10 cellular contexts compared by ENCODE assay signal in genomic region chr10:129896231-129897150, GRCh38.
"Had no signal": no experiment of that assay in that cellular context is flagged by ENCODE, and none has a peak within 500 bp of the region (broad histone marks: within the 10 kb centered on the region; RNA-seq: fewer than 3 reads in every experiment).

No MANE protein-coding gene starts in this region.

- H3K36me3 ChIP-seq: left lung, right atrium auricular region, SJCRH30, tibial nerve had no signal

- DNase-seq: activated CD4-positive, alpha-beta T cell treated with anti-CD3 and anti-CD28 coated beads for 36 hours; activated CD8-positive, alpha-beta memory T cell treated with anti-CD3 and anti-CD28 coated beads, Interleukin-2, amount 50 U/mL, for 48 hours; activated CD8-positive, alpha-beta T cell treated with anti-CD3 and anti-CD28 coated beads for 36 hours; activated naive CD4-positive, alpha-beta T cell treated with anti-CD3 and anti-CD28 coated beads for 36 hours; mesenchymal stem cell; SJCRH30 had no signal

- H3K4me3 ChIP-seq: left lung, right atrium auricular region, SJCRH30, skin epidermis, tibial nerve had no signal

- ATAC-seq: activated CD4-positive, alpha-beta T cell treated with anti-CD3 and anti-CD28 coated beads for 36 hours; activated CD8-positive, alpha-beta T cell treated with anti-CD3 and anti-CD28 coated beads for 36 hours; left lung had no signal

- H3K9me3 ChIP-seq: left lung, right atrium auricular region, SJCRH30, tibial nerve had no signal

- H3K4me1 ChIP-seq: left lung, SJCRH30 had no signal

- H3K27me3 ChIP-seq: right atrium auricular region, SJCRH30, tibial nerve had no signal
